ENCODE assay signal across 6 cellular contexts in genomic region chr20:24850206-24850605, GRCh38.
"Had no signal": no experiment of that assay in that cellular context is flagged by ENCODE, and none has a peak within 500 bp of the region (broad histone marks: within the 10 kb centered on the region; RNA-seq: fewer than 3 reads in every experiment).

No MANE protein-coding gene starts in this region.

- H3K27ac Mint-ChIP-seq: IgD-negative memory B cell had no signal

- H3K4me3 ChIP-seq: K562 had no signal

- H3K4me1 Mint-ChIP-seq: IgD-negative memory B cell had no signal

- H3K27ac ChIP-seq: HL-60 had no signal

- DNase-seq: IMR-90, KBM-7 had no signal

- H3K4me3 Mint-ChIP-seq: IgD-negative memory B cell had no signal

- ATAC-seq: HepG2, K562 had no signal
